ENCODE assay signal across 23 cellular contexts in genomic region chrX:51406688-51407519, GRCh38.
"Had no signal": no experiment of that assay in that cellular context is flagged by ENCODE, and none has a peak within 500 bp of the region (broad histone marks: within the 10 kb centered on the region; RNA-seq: fewer than 3 reads in every experiment).

No MANE protein-coding gene starts in this region.

- H3K4me1 Mint-ChIP-seq: mesothelial cell of epicardium; naive B cell; neural crest cell; stimulated activated naive CD8-positive, alpha-beta T cell treated with anti-CD3 and anti-CD28 coated beads, Interleukin-15, amount 100 ng/mL, for 72 hours had no signal

- H3K36me3 Mint-ChIP-seq: mesothelial cell of epicardium; natural killer cell treated with Interleukin-12 subunit alpha and Interleukin-12 subunit beta and Interleukin-15 and Interleukin-18, amount 100 ng/mL, for 72 hours; type B pancreatic cell had no signal

- DNase-seq: dorsolateral prefrontal cortex; effector CD4-positive, alpha-beta T cell; foreskin fibroblast; gastrocnemius medialis; head of caudate nucleus; mesenchymal stem cell; mucosa of descending colon; naive B cell; stimulated activated CD4-positive, alpha-beta T cell treated with anti-CD3 and anti-CD28 coated beads, Interleukin-12 subunit alpha, Interleukin-12 subunit beta, amount 100 ng/mL, for 4 hours; stimulated activated CD4-positive, alpha-beta T cell treated with anti-CD3 and anti-CD28 coated beads, Interleukin-1b, Interleukin-23, amount 100 ng/mL, for 48 hours; stimulated activated CD4-positive, alpha-beta T cell treated with anti-CD3 and anti-CD28 coated beads, Interleukin-4, amount 100 ng/mL, for 1 hour; stimulated activated CD8-positive, alpha-beta memory T cell treated with anti-CD3 and anti-CD28 coated beads, Interleukin-4, amount 100 ng/mL, for 48 hours; stimulated activated naive CD4-positive, alpha-beta T cell; stimulated activated naive CD8-positive, alpha-beta T cell treated with anti-CD3 and anti-CD28 coated beads, Interleukin-15, amount 100 ng/mL, for 72 hours; thyroid gland had no signal

- H3K4me2 ChIP-seq: smooth muscle cell had no signal

- H3K9me3 ChIP-seq: gastrocnemius medialis, mucosa of descending colon, prostate gland, right atrium auricular region, suprapubic skin, thyroid gland had no signal

- H3K27me3 Mint-ChIP-seq: stimulated activated naive CD8-positive, alpha-beta T cell treated with anti-CD3 and anti-CD28 coated beads, Interleukin-15, amount 100 ng/mL, for 72 hours; type B pancreatic cell had no signal

- H3K4me3 ChIP-seq: dorsolateral prefrontal cortex, gastrocnemius medialis, mucosa of descending colon, prostate gland, right atrium auricular region, smooth muscle cell, suprapubic skin, thyroid gland had no signal

- H3K27ac Mint-ChIP-seq: mesothelial cell of epicardium; naive B cell; natural killer cell treated with Interleukin-12 subunit alpha and Interleukin-12 subunit beta and Interleukin-15 and Interleukin-18, amount 100 ng/mL, for 72 hours; stimulated activated naive CD8-positive, alpha-beta T cell treated with anti-CD3 and anti-CD28 coated beads, Interleukin-15, amount 100 ng/mL, for 72 hours; type B pancreatic cell had no signal

- H3K27me3 ChIP-seq: right atrium auricular region, suprapubic skin, thyroid gland had no signal

- H3K4me3 Mint-ChIP-seq: mesothelial cell of epicardium; naive B cell; natural killer cell treated with Interleukin-12 subunit alpha and Interleukin-12 subunit beta and Interleukin-15 and Interleukin-18, amount 100 ng/mL, for 72 hours; neural crest cell; stimulated activated naive CD8-positive, alpha-beta T cell treated with anti-CD3 and anti-CD28 coated beads, Interleukin-15, amount 100 ng/mL, for 72 hours; type B pancreatic cell had no signal

- H3K36me3 ChIP-seq: gastrocnemius medialis, prostate gland, right atrium auricular region, suprapubic skin, thyroid gland had no signal

- H3K9me3 Mint-ChIP-seq: naive B cell; natural killer cell treated with Interleukin-12 subunit alpha and Interleukin-12 subunit beta and Interleukin-15 and Interleukin-18, amount 100 ng/mL, for 72 hours; stimulated activated naive CD8-positive, alpha-beta T cell treated with anti-CD3 and anti-CD28 coated beads, Interleukin-15, amount 100 ng/mL, for 72 hours had no signal

- H3K4me1 ChIP-seq: gastrocnemius medialis, prostate gland, right atrium auricular region, suprapubic skin, thyroid gland had no signal

- H3K27ac ChIP-seq: dorsolateral prefrontal cortex, gastrocnemius medialis, prostate gland, right atrium auricular region, suprapubic skin, thyroid gland had no signal
